11 cellular contexts compared by ENCODE assay signal in the genomic region with DNA sequence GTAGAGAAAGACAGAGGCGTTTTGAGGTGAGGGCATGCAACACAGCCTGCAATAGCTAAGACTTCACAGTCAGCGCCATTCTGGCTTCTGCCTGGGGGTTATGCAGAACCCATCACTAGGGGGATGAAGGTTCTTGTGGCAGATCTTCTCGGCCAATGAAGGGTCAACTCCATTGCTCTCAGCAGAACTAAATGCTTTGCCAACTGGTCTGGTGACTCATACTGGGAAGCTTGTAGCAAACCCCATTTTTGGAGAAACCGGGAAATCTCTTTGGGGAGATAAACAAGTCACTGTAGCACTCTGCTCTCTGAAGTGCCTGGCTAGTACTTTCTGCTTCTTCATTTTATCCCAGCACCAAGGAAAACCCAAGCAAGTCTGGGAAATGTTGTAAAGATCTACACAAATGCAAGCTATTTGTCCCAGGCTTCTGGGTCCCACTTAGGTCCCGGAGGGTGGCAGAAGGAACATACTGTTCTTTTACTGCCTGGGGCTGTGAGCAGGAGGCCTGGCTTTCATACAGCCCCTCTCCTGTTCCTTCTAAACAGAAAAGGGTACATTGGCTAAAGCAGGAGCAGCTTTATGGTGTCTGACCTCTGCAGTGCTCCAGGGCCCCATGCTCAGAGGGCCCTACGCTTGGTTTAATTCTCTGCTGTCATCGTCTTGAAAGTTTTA. TPM values are rescaled to one million over a fixed set of nuclear protein-coding genes. Genes with fewer than 3 reads are reported as not detected.
DNase-seq lines count a peak whose midpoint lies in the region; TF ChIP-seq lines count a peak whose summit lies in the region.
"Had no signal": no experiment of that assay in that cellular context is flagged by ENCODE, and none has a peak within 500 bp of the region (broad histone marks: within the 10 kb centered on the region; RNA-seq: fewer than 3 reads in every experiment).

No MANE protein-coding gene starts in this region.

- WGBS in adrenal gland, 4 donors = 66 to 69% (median 68%) methylated on average over 7 of the region's 7 CpGs
- WGBS in trophoblast cell (ENCODE audit: extremely low coverage, insufficient coverage, insufficient read length) = no CpG with 5 or more reads among the region's 7 CpGs
- 60 to 68% methylated on average over 7 of the region's 7 CpGs for WGBS in lower leg skin, 2 donors

- peaks cover 10% of the 10 kb centered on the region for H3K79me1 ChIP-seq in trophoblast cell (ENCODE audit: low read length)

- no peak overlapping the region for H3K4me2 ChIP-seq in trophoblast cell (ENCODE audit: low read length)

- no peak overlapping the region for H3K18ac ChIP-seq in trophoblast cell (ENCODE audit: low read length)

- peak overlapping the region; percentile 41 for H2BK120ac ChIP-seq in trophoblast cell (ENCODE audit: insufficient read depth, low read length, poor library complexity)

- no peaks in the 10 kb centered on the region for H3K79me2 ChIP-seq in trophoblast cell (ENCODE audit: control insufficient read depth, insufficient read depth, low read length, poor library complexity)

- H3K36me3 ChIP-seq in adrenal gland (replicated peaks in 1 of 2) (no peaks in the 10 kb centered on the region), trophoblast cell (ENCODE audit: control insufficient read depth in 1 of 2, insufficient read depth in 2 of 2, low read length in 2 of 2) (no peaks in the 10 kb centered on the region), HAP-1 (replicated peaks) (no peaks in the 10 kb centered on the region)

- H3K4me1 ChIP-seq in adrenal gland (replicated peaks in 1 of 2) (peaks cover 30 to 41% of the 10 kb centered on the region in 2 donors), trophoblast cell (ENCODE audit: control insufficient read depth in 1 of 2, insufficient read depth in 2 of 2, low read length in 2 of 2) (peaks cover 20 to 24% of the 10 kb centered on the region in 2 experiments), HAP-1 (no peaks in the 10 kb centered on the region)
- H3K4me1 ChIP-seq: Caco-2 had no signal

- no peak overlapping the region for H3K9ac ChIP-seq in trophoblast cell (ENCODE audit: low read length)

- intact Hi-C loops in adrenal gland (cut with DNase I) = no loop called here
- intact Hi-C loops in lower leg skin (cut with DNase I; ENCODE audit: low total_unique reads) = no loop called here

- no peak overlapping the region for H4K8ac ChIP-seq in trophoblast cell (ENCODE audit: low read depth, low read length)

- peak overlapping the region; percentile 37 for H4K91ac ChIP-seq in trophoblast cell (ENCODE audit: low read depth, low read length)

- H3K9me3 ChIP-seq in adrenal gland (replicated peaks in 1 of 3) = no peaks in the 10 kb centered on the region
- H3K9me3 ChIP-seq in trophoblast cell (ENCODE audit: insufficient read depth, low read depth, low read length) = no peaks in the 10 kb centered on the region
- H3K9me3 ChIP-seq in HAP-1 = no peaks in the 10 kb centered on the region
- H3K9me3 ChIP-seq: Caco-2 had no signal

- in situ Hi-C loops in HAP-1 (cut with MboI; ENCODE audit: low sequenced_read_pairs) = no loop called here

- H2AFZ ChIP-seq in trophoblast cell (ENCODE audit: insufficient read depth, low read length, poor library complexity) = no peak overlapping the region

- H3K4ac ChIP-seq in trophoblast cell (ENCODE audit: low read depth, low read length) = no peak overlapping the region

- peak; percentile 84 for DNase-seq in AG10803 (ENCODE audit: low read depth)
- DNase-seq in adrenal gland = peak in 3 of 7 donors; percentile 51 to 78 (median 63)
- peak; percentile 31 for DNase-seq in glomerular visceral epithelial cell (ENCODE audit: extremely low spot score)
- no peak for DNase-seq in trophoblast cell
- no peak for DNase-seq in stimulated activated CD8-positive, alpha-beta memory T cell treated with anti-CD3 and anti-CD28 coated beads, Interleukin-4, amount 100 ng/mL, for 48 hours
- no peak for DNase-seq in NCI-H128 (lab: John Stamatoyannopoulos, UW; ENCODE audit: unreplicated experiment)
- DNase-seq in HAP-1 (ENCODE audit: low spot score in 2 of 2) = no peak
- no peak for DNase-seq in lower leg skin (ENCODE audit: low spot score in 2 of 2)
- DNase-seq: activated CD4-positive, alpha-beta memory T cell treated with anti-CD3 and anti-CD28 coated beads for 36 hours; Caco-2; effector CD8-positive, alpha-beta T cell had no signal

- no peak overlapping the region for H4K12ac ChIP-seq in trophoblast cell (ENCODE audit: low read depth, low read length)

- H3K27me3 ChIP-seq in adrenal gland (no peaks in the 10 kb centered on the region), trophoblast cell (ENCODE audit: insufficient read depth, low read length) (no peaks in the 10 kb centered on the region), HAP-1 (ENCODE audit: low read depth) (no peaks in the 10 kb centered on the region; the same call in 1 of the 2 replicates)

- H2AK5ac ChIP-seq in trophoblast cell (ENCODE audit: low read length) = peak overlapping the region; percentile 31

- TF ChIP-seq CTCF in AG10803 (conservative IDR thresholded peaks at IDR 0.05; ENCODE audit: low read length) (peak; percentile 13; the same call in 1 of the 2 replicates), adrenal gland (IDR thresholded peaks at IDR 0.05) (no peak), lower leg skin (IDR thresholded peaks at IDR 0.05) (no peak)

- peak overlapping the region; percentile 34 for H2BK12ac ChIP-seq in trophoblast cell (ENCODE audit: low read length)

- no peak overlapping the region for H3K4me3 ChIP-seq in AG10803 (ENCODE audit: low read length)
- no peak overlapping the region for H3K4me3 ChIP-seq in adrenal gland
- H3K4me3 ChIP-seq in trophoblast cell (ENCODE audit: low read depth, low read length) = no peak overlapping the region
- no peak overlapping the region for H3K4me3 ChIP-seq in HAP-1
- no peak overlapping the region for H3K4me3 ChIP-seq in lower leg skin (ENCODE audit: low read depth, poor library complexity, severe bottlenecking)

- no peak overlapping the region for H3K23ac ChIP-seq in trophoblast cell (ENCODE audit: low read length)

- TF ChIP-seq POLR2A in adrenal gland (IDR thresholded peaks at IDR 0.05) = no peak
- no peak for TF ChIP-seq POLR2A in lower leg skin (IDR thresholded peaks at IDR 0.05)

- H3K14ac ChIP-seq in trophoblast cell (ENCODE audit: low read length) = peak overlapping the region; percentile 11

- H2BK5ac ChIP-seq in trophoblast cell (ENCODE audit: low read depth, low read length, poor library complexity) = no peak overlapping the region

- peak overlapping the region in 4 of 5 donors; percentile 38 to 86 (median 62) for H3K27ac ChIP-seq in adrenal gland
- peak overlapping the region; percentile 46 for H3K27ac ChIP-seq in trophoblast cell (ENCODE audit: low read depth, low read length)

RNA-seq across cellular contexts. Expression of gene SHISA4, which starts 28.8 kb away (rescaled TPM):
- total RNA-seq in adrenal gland = 100 to 1,000 TPM in 4 of 8 donors, 10 to 100 TPM in 4; 39.0 to 221 (median 99.1) TPM
- 10 to 100 TPM; 49.7 to 62.8 (median 51.0) TPM for polyA plus RNA-seq in adrenal gland
- 14.7 and 15.2 TPM in 2 replicates for polyA plus RNA-seq in trophoblast cell (2013)
- total RNA-seq in lower leg skin = 10 to 100 TPM in 1 of 4 donors, 1 to 10 TPM in 3; 4.6 to 14.2 (median 7.2) TPM

RNA-seq across cellular contexts. Expression of gene LMOD1, which starts 28.9 kb away (rescaled TPM):
- total RNA-seq in adrenal gland (100 to 1,000 TPM in 2 of 8 donors, 10 to 100 TPM in 5, 1 to 10 TPM in 1; 7.4 to 171 (median 76.1) TPM), lower leg skin (10 to 100 TPM; 11.2 to 56.7 (median 23.4) TPM)
- 100 to 1,000 TPM in 2 of 3 donors, 10 to 100 TPM in 1; 26.9 to 131 (median 108) TPM for polyA plus RNA-seq in adrenal gland
- polyA plus RNA-seq in trophoblast cell (2013) = 3.2 TPM in 2 replicates
- total RNA-seq: activated CD4-positive, alpha-beta memory T cell treated with anti-CD3 and anti-CD28 coated beads for 36 hours had no signal

RNA-seq across cellular contexts. Expression of gene TIMM17A, which starts 37.8 kb away (rescaled TPM):
- total RNA-seq in adrenal gland (100 to 1,000 TPM in 1 of 8 donors, 10 to 100 TPM in 7; 26.3 to 178 (median 47.6) TPM), lower leg skin (10 to 100 TPM; 18.7 to 22.4 (median 20.2) TPM)
- 100 to 1,000 TPM in 1 of 3 donors, 10 to 100 TPM in 2; 28.0 to 172 (median 42.7) TPM for polyA plus RNA-seq in adrenal gland
- polyA plus RNA-seq in trophoblast cell (2013) = 59.9 and 63.0 TPM in 2 replicates

Comparison
In these comparisons a context has a peak if more than half of its experiments do, and no peak if none do; other contexts are left out.
1. DNase-seq: peak in AG10803 (single experiment) and glomerular visceral epithelial cell (single experiment); none in trophoblast cell (0 of 2), stimulated activated CD8-positive, alpha-beta memory T cell treated with anti-CD3 and anti-CD28 coated beads, Interleukin-4, amount 100 ng/mL, for 48 hours (single experiment), NCI-H128 (single experiment), HAP-1 (0 of 2) and lower leg skin (0 of 2).